ENCODE assay signal across 29 cellular contexts in the genomic region with DNA sequence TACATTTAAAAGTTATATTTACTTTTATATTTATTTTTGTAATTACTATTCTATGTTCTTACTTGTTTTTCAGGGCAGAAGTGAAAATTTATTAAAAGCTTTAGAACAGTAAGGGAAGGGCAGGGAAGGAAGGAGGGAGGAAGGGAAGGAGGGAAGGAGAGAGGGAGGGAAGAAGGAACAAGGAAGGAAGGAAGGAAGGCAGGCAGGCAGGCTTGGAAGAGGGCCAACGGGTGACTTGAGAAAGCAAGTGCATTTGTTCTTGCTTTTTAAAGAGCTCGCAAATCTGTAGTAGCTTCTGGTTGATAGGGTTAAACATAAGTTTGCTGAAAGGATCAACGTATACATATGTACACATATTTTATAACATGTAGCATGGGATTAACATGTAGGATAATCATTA.
"Had no signal": no experiment of that assay in that cellular context is flagged by ENCODE, and none has a peak within 500 bp of the region (broad histone marks: within the 10 kb centered on the region; RNA-seq: fewer than 3 reads in every experiment).

No MANE protein-coding gene starts in this region.

- H3K27ac ChIP-seq: ascending aorta, breast epithelium, cardiac muscle cell, colonic mucosa had no signal

- H3K4me3 Mint-ChIP-seq: activated CD8-positive, alpha-beta memory T cell treated with anti-CD3 and anti-CD28 coated beads, Interleukin-2, amount 10 ng/mL, durations not matched to agents 7 days and 5 days; activated CD8-positive, alpha-beta T cell treated with anti-CD3 and anti-CD28 coated beads for 36 hours; activated naive CD4-positive, alpha-beta T cell treated with anti-CD3 and anti-CD28 coated beads, Interleukin-2, amount 10 ng/mL, durations not matched to agents 7 days and 5 days; activated naive CD8-positive, alpha-beta T cell treated with anti-CD3 and anti-CD28 coated beads, Interleukin-2, amount 10 ng/mL, durations not matched to agents 7 days and 5 days; activated T-cell treated with anti-CD3 and anti-CD28 coated beads, Interleukin-2, amount 50 U/mL, for 72 hours; brain; endodermal cell; WTC11 had no signal

- ATAC-seq: activated CD8-positive, alpha-beta memory T cell treated with anti-CD3 and anti-CD28 coated beads, Interleukin-2, amount 10 ng/mL, durations not matched to agents 7 days and 5 days; activated CD8-positive, alpha-beta T cell treated with anti-CD3 and anti-CD28 coated beads for 36 hours; activated naive CD4-positive, alpha-beta T cell treated with anti-CD3 and anti-CD28 coated beads, Interleukin-2, amount 50 U/mL, for 72 hours; activated T-cell treated with anti-CD3 and anti-CD28 coated beads, Interleukin-2, amount 50 U/mL, for 72 hours; esophagus mucosa; WTC11 had no signal

- H3K27me3 ChIP-seq: ascending aorta, breast epithelium, cardiac muscle cell, colonic mucosa had no signal

- H3K4me3 ChIP-seq: ascending aorta, breast epithelium, cardiac muscle cell, colonic mucosa had no signal

- H3K27me3 Mint-ChIP-seq: activated CD8-positive, alpha-beta memory T cell treated with anti-CD3 and anti-CD28 coated beads, Interleukin-2, amount 10 ng/mL, durations not matched to agents 7 days and 5 days; activated CD8-positive, alpha-beta T cell treated with anti-CD3 and anti-CD28 coated beads for 36 hours; activated naive CD4-positive, alpha-beta T cell treated with anti-CD3 and anti-CD28 coated beads, Interleukin-2, amount 10 ng/mL, durations not matched to agents 7 days and 5 days; activated naive CD8-positive, alpha-beta T cell treated with anti-CD3 and anti-CD28 coated beads, Interleukin-2, amount 10 ng/mL, durations not matched to agents 7 days and 5 days; brain had no signal

- H3K36me3 ChIP-seq: ascending aorta, breast epithelium, cardiac muscle cell, colonic mucosa had no signal

- H3K9me3 ChIP-seq: ascending aorta, breast epithelium, colonic mucosa had no signal

- H3K4me1 ChIP-seq: ascending aorta, breast epithelium, colonic mucosa had no signal

- DNase-seq: activated CD4-positive, alpha-beta T cell treated with anti-CD3 and anti-CD28 coated beads for 1 hour; activated CD4-positive, alpha-beta T cell treated with anti-CD3 and anti-CD28 coated beads for 4 hours; activated CD4-positive, alpha-beta T cell treated with anti-CD3 and anti-CD28 coated beads, Interleukin-2, amount 50 U/mL, for 1 hour; activated CD4-positive, alpha-beta T cell treated with anti-CD3 and anti-CD28 coated beads, Interleukin-2, amount 50 U/mL, for 48 hours; activated CD8-positive, alpha-beta memory T cell treated with anti-CD3 and anti-CD28 coated beads, Interleukin-2, amount 10 ng/mL, durations not matched to agents 7 days and 5 days; activated CD8-positive, alpha-beta memory T cell treated with anti-CD3 and anti-CD28 coated beads, Interleukin-2, amount 50 U/mL, for 4 hours; activated CD8-positive, alpha-beta T cell treated with anti-CD3 and anti-CD28 coated beads for 36 hours; activated gamma-delta T cell; activated naive CD4-positive, alpha-beta T cell; activated naive CD4-positive, alpha-beta T cell treated with anti-CD3 and anti-CD28 coated beads, Interleukin-2, amount 10 ng/mL, durations not matched to agents 7 days and 5 days; activated naive CD8-positive, alpha-beta T cell treated with anti-CD3 and anti-CD28 coated beads, Interleukin-2, amount 10 ng/mL, durations not matched to agents 7 days and 5 days; activated T-cell treated with anti-CD3 and anti-CD28 coated beads, Interleukin-2, amount 50 U/mL, for 1 hour; activated T-cell treated with anti-CD3 and anti-CD28 coated beads, Interleukin-2, amount 50 U/mL, for 72 hours; central memory CD4-positive, alpha-beta T cell; cerebellar nuclear complex; colonic mucosa; effector CD8-positive, alpha-beta T cell; endodermal cell; foreskin fibroblast; head of caudate nucleus; hippocampal formation; T-helper 2 cell had no signal

- H3K36me3 Mint-ChIP-seq: activated CD8-positive, alpha-beta memory T cell treated with anti-CD3 and anti-CD28 coated beads, Interleukin-2, amount 10 ng/mL, durations not matched to agents 7 days and 5 days; activated naive CD4-positive, alpha-beta T cell treated with anti-CD3 and anti-CD28 coated beads, Interleukin-2, amount 10 ng/mL, durations not matched to agents 7 days and 5 days; activated naive CD4-positive, alpha-beta T cell treated with anti-CD3 and anti-CD28 coated beads, Interleukin-2, amount 50 U/mL, for 72 hours; activated naive CD8-positive, alpha-beta T cell treated with anti-CD3 and anti-CD28 coated beads, Interleukin-2, amount 10 ng/mL, durations not matched to agents 7 days and 5 days; brain; WTC11 had no signal

- H3K27ac Mint-ChIP-seq: activated CD8-positive, alpha-beta memory T cell treated with anti-CD3 and anti-CD28 coated beads, Interleukin-2, amount 10 ng/mL, durations not matched to agents 7 days and 5 days; activated CD8-positive, alpha-beta T cell treated with anti-CD3 and anti-CD28 coated beads for 36 hours; activated naive CD4-positive, alpha-beta T cell treated with anti-CD3 and anti-CD28 coated beads, Interleukin-2, amount 10 ng/mL, durations not matched to agents 7 days and 5 days; activated naive CD4-positive, alpha-beta T cell treated with anti-CD3 and anti-CD28 coated beads, Interleukin-2, amount 50 U/mL, for 72 hours; activated naive CD8-positive, alpha-beta T cell treated with anti-CD3 and anti-CD28 coated beads, Interleukin-2, amount 10 ng/mL, durations not matched to agents 7 days and 5 days; activated T-cell treated with anti-CD3 and anti-CD28 coated beads, Interleukin-2, amount 50 U/mL, for 72 hours; brain; endodermal cell; WTC11 had no signal

- H3K9me3 Mint-ChIP-seq: endodermal cell had no signal

- H3K4me1 Mint-ChIP-seq: activated CD8-positive, alpha-beta memory T cell treated with anti-CD3 and anti-CD28 coated beads, Interleukin-2, amount 10 ng/mL, durations not matched to agents 7 days and 5 days; activated naive CD4-positive, alpha-beta T cell treated with anti-CD3 and anti-CD28 coated beads, Interleukin-2, amount 10 ng/mL, durations not matched to agents 7 days and 5 days; activated naive CD8-positive, alpha-beta T cell treated with anti-CD3 and anti-CD28 coated beads, Interleukin-2, amount 10 ng/mL, durations not matched to agents 7 days and 5 days; brain; endodermal cell; WTC11 had no signal
